8 cellular contexts compared by ENCODE assay signal in genomic region chr22:29040385-29041275, GRCh38. TPM values are rescaled to one million over a fixed set of nuclear protein-coding genes. Genes with fewer than 3 reads are reported as not detected.
A peak's percentile ranks its signal among the peaks of the same experiment; 100 is the strongest.
DNase-seq lines count a peak whose midpoint lies in the region; ATAC-seq and TF ChIP-seq lines count a peak whose summit lies in the region.

No MANE protein-coding gene starts in this region.

- no TSS peak for BruUV-seq in A673 (replicated peaks; lab: Mats Ljungman, UMichigan)

- H3K27me3 ChIP-seq in A673 (replicated peaks; ENCODE audit: insufficient read depth, low read depth, low read length, poor library complexity) (no peaks in the 10 kb centered on the region), left lung (no peaks in the 10 kb centered on the region)

- H3K9me3 ChIP-seq in A673 (ENCODE audit: low read depth, low read length, poor library complexity, severe bottlenecking) = no peaks in the 10 kb centered on the region
- no peaks in the 10 kb centered on the region for H3K9me3 ChIP-seq in left lung

- POLR2A ChIA-PET in A673 (lab: Charles Lee; ENCODE audit: low non-redundant PET) = interaction anchor here (0.7 kb wide), 2 partner anchors 202 to 1020 kb away, joined by 5 to 15 read pairs; no protein-coding TSS in a partner anchor

- TF ChIP-seq CTCF in A673 (conservative IDR thresholded peaks at IDR 0.05; ENCODE audit: low read depth, low read length) (peak; percentile 98), GM13977 (IDR thresholded peaks at IDR 0.05; ENCODE audit: extremely low read depth, insufficient read depth, missing control alignments) (peak; percentile 87), choroid plexus epithelial cell (conservative IDR thresholded peaks at IDR 0.05; ENCODE audit: low read depth, low read length) (peak; percentile 99), left lung (IDR thresholded peaks at IDR 0.05) (peak; percentile 96 to 97)

- intact Hi-C loops in A673 (cut with micrococcal nuclease; ENCODE audit: unreplicated experiment) (loop anchor here (1.0 to 10.0 kb wide), 3 partner anchors 185 to 440 kb away; no protein-coding TSS in a partner anchor), left lung (cut with DNase I) (loop anchor here in 1 of 2 donors (5.0 kb wide), 1 partner anchor 183 kb away; no protein-coding TSS in a partner anchor)

- DNase-seq in A673 (ENCODE audit: low spot score) (peak; percentile 83), GM13977 (ENCODE audit: low spot score) (peak; percentile 75), NCI-H2227 treated with DMSO at 0.1 percent for 48 hours (lab: John Stamatoyannopoulos, UW) (peak; percentile 56), choroid plexus epithelial cell (ENCODE audit: low read depth) (peak; percentile 95), left lung (peak in 1 of 2 donors; percentile 55)
- peak; percentile 51 to 58 for DNase-seq in activated CD4-positive, alpha-beta T cell treated with anti-CD3 and anti-CD28 coated beads for 24 hours (ENCODE audit: low read depth in 2 of 2)
- DNase-seq in stimulated activated CD4-positive, alpha-beta T cell treated with anti-CD3 and anti-CD28 coated beads, Interleukin-4, amount 100 ng/mL, for 48 hours (ENCODE audit: low read depth in 2 of 2) = peak; percentile 34 to 51

- in situ Hi-C loops in GM13977 (cut with MboI; ENCODE audit: low pct_unique_long_range_greater_than_20kb, low sequenced_read_pairs, unreplicated experiment) = loop anchor here (25.0 kb wide), 1 partner anchor 197 kb away; no protein-coding TSS in a partner anchor

- no peak overlapping the region for H3K4me3 ChIP-seq in A673 (ENCODE audit: low read depth, low read length, poor library complexity, severe bottlenecking)
- no peak overlapping the region for H3K4me3 ChIP-seq in choroid plexus epithelial cell (ENCODE audit: low read depth, low read length)
- H3K4me3 ChIP-seq in left lung = no peak overlapping the region

- H3K36me3 ChIP-seq in A673 (ENCODE audit: insufficient read depth, low read length, poor library complexity, severe bottlenecking) (peaks cover 6% of the 10 kb centered on the region), left lung (no peaks in the 10 kb centered on the region)

- ATAC-seq in left lung = peak; percentile 87
- ATAC-seq in GM21360 (IDR thresholded peaks at IDR 0.05; ENCODE audit: unreplicated experiment) = no peak

- CTCF ChIA-PET in A673 (lab: Charles Lee) = interaction anchor here (0.5 to 2.9 kb wide), 12 partner anchors 12 to 440 kb away, joined by 3 to 54 read pairs (median 4); partner anchors contain the start of gene KREMEN1

- H3K4me1 ChIP-seq in A673 (ENCODE audit: insufficient read depth, low read length, poor library complexity, severe bottlenecking) (no peaks in the 10 kb centered on the region), left lung (peaks cover 14 to 21% of the 10 kb centered on the region in 2 donors)

- H3K27ac ChIP-seq in A673 (ENCODE audit: low read depth, low read length, poor library complexity, severe bottlenecking) = no peak overlapping the region
- H3K27ac ChIP-seq in left lung = peak overlapping the region in 1 of 2 donors; percentile 13

RNA-seq across cellular contexts. Expression of gene C22orf31, which starts 21.0 kb away (rescaled TPM):
- total RNA-seq in A673 (2021) = not detected in 2 replicates
- total RNA-seq in left lung = under 1 TPM in 1 of 2 donors, not detected in 1; 0.29 TPM

RNA-seq across cellular contexts. Expression of gene KREMEN1, which starts 32.2 kb away (rescaled TPM):
- 4.2 and 9.6 TPM in 2 replicates for total RNA-seq in A673 (2021)
- total RNA-seq in left lung = 10 to 100 TPM; 24.6 to 42.3 TPM
